Comparison of ENCODE assay signal across 8 cellular contexts in genomic region chr10:110006358-110007170, GRCh38. TPM values are rescaled to one million over a fixed set of nuclear protein-coding genes. Genes with fewer than 3 reads are reported as not detected.
DNase-seq lines count a peak whose midpoint lies in the region; ATAC-seq and TF ChIP-seq lines count a peak whose summit lies in the region.

No MANE protein-coding gene starts in this region.

- H3K27me3 Mint-ChIP-seq in osteocyte (ENCODE audit: unreplicated experiment) = no peaks in the 10 kb centered on the region

- no peak overlapping the region for H3K27ac Mint-ChIP-seq in osteocyte (ENCODE audit: unreplicated experiment)

- DNase-seq in NCI-H146 (lab: John Stamatoyannopoulos, UW) = peak; percentile 37
- no peak for DNase-seq in NCI-H146 treated with DMSO at 0.1 percent for 48 hours (lab: John Stamatoyannopoulos, UW; ENCODE audit: unreplicated experiment)
- DNase-seq in germinal center (ENCODE audit: low spot score) = peak; percentile 19
- DNase-seq in osteocyte (ENCODE audit: extremely low spot score, unreplicated experiment) = peak; percentile 82
- no peak for DNase-seq in NCI-H345 (lab: John Stamatoyannopoulos, UW)
- DNase-seq in NCI-H2029 treated with DMSO at 0.1 percent for 48 hours (lab: John Stamatoyannopoulos, UW) = no peak

- peaks cover 36% of the 10 kb centered on the region for H3K4me1 Mint-ChIP-seq in osteocyte (ENCODE audit: unreplicated experiment)

- TF ChIP-seq CTCF in VCaP (conservative IDR thresholded peaks at IDR 0.05) (no peak), osteocyte (IDR thresholded peaks at IDR 0.05) (no peak)

- H3K9me3 Mint-ChIP-seq in osteocyte (ENCODE audit: unreplicated experiment) = no peaks in the 10 kb centered on the region

- H3K27ac ChIP-seq in VCaP = peak overlapping the region; percentile 84

- no peak for ATAC-seq in GM18519 (IDR thresholded peaks at IDR 0.05; ENCODE audit: low FRiP score, unreplicated experiment)

- no peak overlapping the region for H3K4me3 Mint-ChIP-seq in osteocyte (ENCODE audit: unreplicated experiment)

- H3K36me3 Mint-ChIP-seq in osteocyte (ENCODE audit: unreplicated experiment) = no peaks in the 10 kb centered on the region

RNA-seq across cellular contexts. Expression of gene ADD3, which starts 1.2 kb away (rescaled TPM):
- total RNA-seq in osteocyte = 128 and 138 TPM in 2 replicates

Comparison
In these comparisons a context has a peak if more than half of its experiments do, and no peak if none do; other contexts are left out.
1. DNase-seq: peak in NCI-H146 (single experiment), germinal center (single experiment) and osteocyte (single experiment); none in NCI-H146 treated with DMSO at 0.1 percent for 48 hours (single experiment), NCI-H345 (single experiment) and NCI-H2029 treated with DMSO at 0.1 percent for 48 hours (single experiment).